Comparison of ENCODE assay signal across 8 cellular contexts in genomic region chr2:208320686-208321085, GRCh38. TPM values are rescaled to one million over a fixed set of nuclear protein-coding genes. Genes with fewer than 3 reads are reported as not detected.
A peak's percentile ranks its signal among the peaks of the same experiment; 100 is the strongest.
DNase-seq lines count a peak whose midpoint lies in the region; ATAC-seq and TF ChIP-seq lines count a peak whose summit lies in the region.

No MANE protein-coding gene starts in this region.

- no peaks in the 10 kb centered on the region for H3K9me3 ChIP-seq in lower lobe of right lung

- H3K27ac ChIP-seq in brain microvascular endothelial cell (no peak overlapping the region), lower lobe of right lung (no peak overlapping the region)

- intact Hi-C loops in sciatic nerve (cut with DNase I) (no loop called here), lower lobe of right lung (cut with DNase I) (no loop called here)

- TF ChIP-seq CTCF in brain microvascular endothelial cell (IDR thresholded peaks at IDR 0.05; ENCODE audit: low read depth, low read length, missing control alignments) (no peak), lower lobe of right lung (IDR thresholded peaks at IDR 0.05) (no peak)

- ATAC-seq in GM18873 (IDR thresholded peaks at IDR 0.05; ENCODE audit: low FRiP score, unreplicated experiment) (peak; percentile 90), HG02938 (IDR thresholded peaks at IDR 0.05; ENCODE audit: unreplicated experiment) (peak; percentile 83), sciatic nerve (peak; percentile 95), lower lobe of right lung (no peak)

- H3K36me3 ChIP-seq in brain microvascular endothelial cell (replicated peaks) (peaks cover 23% of the 10 kb centered on the region), lower lobe of right lung (peaks cover 66% of the 10 kb centered on the region)

- in situ Hi-C loops in brain microvascular endothelial cell (cut with HindIII; ENCODE audit: low pct_ligation_motif_present, low sequenced_read_pairs), result no loop called here

- H3K27me3 ChIP-seq in brain microvascular endothelial cell (replicated peaks), result no peaks in the 10 kb centered on the region
- H3K27me3 ChIP-seq in lower lobe of right lung (ENCODE audit: low read depth), result no peaks in the 10 kb centered on the region

- no peaks in the 10 kb centered on the region for H3K4me1 ChIP-seq in lower lobe of right lung

- no peak overlapping the region for H3K4me3 ChIP-seq in brain microvascular endothelial cell (ENCODE audit: low read depth, low read length)
- no peak overlapping the region for H3K4me3 ChIP-seq in lower lobe of right lung

- DNase-seq in brain microvascular endothelial cell (peak; percentile 40), sciatic nerve (ENCODE audit: low spot score) (peak; percentile 75), lower lobe of right lung (no peak), NCI-H2029 treated with DMSO at 0.1 percent for 48 hours (lab: John Stamatoyannopoulos, UW) (no peak), kidney tubule cell (ENCODE audit: low spot score) (no peak)
- DNase-seq in stimulated activated CD4-positive, alpha-beta T cell treated with anti-CD3 and anti-CD28 coated beads, Interleukin-2, amount 100 ng/mL, for 48 hours, result no peak

RNA-seq across cellular contexts. Expression of gene PIKFYVE, which starts 54.6 kb away (rescaled TPM):
- 59.0 TPM for total RNA-seq in sciatic nerve
- 27.8 TPM for total RNA-seq in lower lobe of right lung

Comparison
In these comparisons a context has a peak if more than half of its experiments do, and no peak if none do; other contexts are left out.
1. ATAC-seq: peak in GM18873 (single experiment), HG02938 (single experiment) and sciatic nerve (single experiment); none in lower lobe of right lung (0 of 2).
2. DNase-seq: peak in brain microvascular endothelial cell (single experiment) and sciatic nerve (single experiment); none in lower lobe of right lung (single experiment), stimulated activated CD4-positive, alpha-beta T cell treated with anti-CD3 and anti-CD28 coated beads, Interleukin-2, amount 100 ng/mL, for 48 hours (0 of 2), NCI-H2029 treated with DMSO at 0.1 percent for 48 hours (single experiment) and kidney tubule cell (single experiment).